In genomic region chr11:63671322-63672155, GRCh38 we compare ENCODE assay signal across 1 cellular context.
TF ChIP-seq lines count a peak whose summit lies in the region.

ATL3 (minus strand) TSS chr11:63671376; CDS start chr11:63671335, 41 bp downstream.

TF ChIP-seq in K562, 482 proteins besides CTCF, POLR2A, EP300 and RAD21 (continued from another document and continues in another):
- TF ChIP-seq ARID3B (CRISPR knock-in tag; IDR thresholded peaks at IDR 0.05; ENCODE audit: borderline replicate concordance) (peak; percentile 66; the same call in 1 of the 2 replicates), MYC (IDR thresholded peaks at IDR 0.05; ENCODE audit: low read depth, low read length) (peak; percentile 99), MYC (CRISPR knock-in tag; IDR thresholded peaks at IDR 0.05; ENCODE audit: borderline replicate concordance, low read depth) (0 out of 2 replicates have a peak, but pooled peaks have one; percentile 20), ATF6 (CRISPR knock-in tag; IDR thresholded peaks at IDR 0.05) (peak; percentile 100), MTA3 (IDR thresholded peaks at IDR 0.05; ENCODE audit: borderline replicate concordance) (peak; percentile 81), SRSF9 (IDR thresholded peaks at IDR 0.05; ENCODE audit: borderline replicate concordance, low read depth, low read length) (no peak), ZNF124 (CRISPR knock-in tag; IDR thresholded peaks at IDR 0.05) (peak; percentile 100), POLR3G (IDR thresholded peaks at IDR 0.05; ENCODE audit: extremely low read depth, insufficient read length, insufficient replicate concordance) (no peak), UBTF (IDR thresholded peaks at IDR 0.05; ENCODE audit: borderline replicate concordance in 1 of 2, low read depth in 2 of 2, low read length in 2 of 2) (peak; percentile 70 to 90; a peak in 3 of 4 replicates), EGR1 (conservative IDR thresholded peaks at IDR 0.05) (no peak; the same call in 1 of the 2 replicates), ZBED1 (IDR thresholded peaks at IDR 0.05) (no peak), ZNF311 (CRISPR knock-in tag; IDR thresholded peaks at IDR 0.05) (peak; percentile 23; the same call in 1 of the 2 replicates), VEZF1 (CRISPR knock-in tag; IDR thresholded peaks at IDR 0.05) (peak; percentile 63; the same call in 1 of the 2 replicates), GABPA (tag; conservative IDR thresholded peaks at IDR 0.05; ENCODE audit: low read depth) (no peak; the same call in 1 of the 2 replicates), ZNF24 (IDR thresholded peaks at IDR 0.05) (peak; percentile 84), NR0B1 (IDR thresholded peaks at IDR 0.05; ENCODE audit: partially characterized antibody) (no peak), STAG1 (CRISPR knock-in tag; IDR thresholded peaks at IDR 0.05; ENCODE audit: borderline replicate concordance) (peak; percentile 99), SUPT5H (IDR thresholded peaks at IDR 0.05) (peak; percentile 58), PRPF4 (IDR thresholded peaks at IDR 0.05; ENCODE audit: insufficient read depth, low read depth, low read length, poor library complexity, severe bottlenecking) (no peak), THRAP3 (IDR thresholded peaks at IDR 0.05; ENCODE audit: borderline replicate concordance) (no peak), PTTG1 (tag; IDR thresholded peaks at IDR 0.05; ENCODE audit: low read depth) (no peak), FOXA3 (CRISPR knock-in tag; conservative IDR thresholded peaks at IDR 0.05 in 1 of 2, IDR thresholded peaks at IDR 0.05 in 1 of 2) (peak in 1 of 2 experiments; percentile 99; a peak in 2 of 4 replicates), SP2 (IDR thresholded peaks at IDR 0.05; ENCODE audit: extremely low read depth, low read depth, low read length, poor library complexity, severe bottlenecking) (no peak), PURB (CRISPR knock-in tag; IDR thresholded peaks at IDR 0.05; ENCODE audit: low read depth) (peak; percentile 100; the same call in 1 of the 2 replicates), FUS (optimal IDR thresholded peaks at IDR 0.05; ENCODE audit: low read depth, low read length) (no peak), ZNF583 (CRISPR knock-in tag; IDR thresholded peaks at IDR 0.05) (peak; percentile 89), ZNF280B (CRISPR knock-in tag; IDR thresholded peaks at IDR 0.05) (no peak), CTCFL (IDR thresholded peaks at IDR 0.05; ENCODE audit: borderline replicate concordance, insufficient read depth, low read depth, low read length, poor library complexity, severe bottlenecking) (peak; percentile 1), SRSF1 (IDR thresholded peaks at IDR 0.05; ENCODE audit: low read depth, low read length) (no peak), POLR2B (IDR thresholded peaks at IDR 0.05; ENCODE audit: low read depth, partially characterized antibody) (peak; percentile 34), SMARCA5 (IDR thresholded peaks at IDR 0.05) (no peak), NFE2L1 (tag; IDR thresholded peaks at IDR 0.05; ENCODE audit: borderline replicate concordance, low read depth) (no peak), BRD9 (IDR thresholded peaks at IDR 0.05; ENCODE audit: low read depth, partially characterized antibody) (no peak), NCOA4 (IDR thresholded peaks at IDR 0.05; ENCODE audit: partially characterized antibody) (no peak), NR2C1 (IDR thresholded peaks at IDR 0.05) (no peak), NR2C1 (tag; IDR thresholded peaks at IDR 0.05) (peak; percentile 69), E2F8 (IDR thresholded peaks at IDR 0.05; ENCODE audit: low read depth, partially characterized antibody) (peak; percentile 99), SPI1 (IDR thresholded peaks at IDR 0.05; ENCODE audit: borderline replicate concordance, low read depth, low read length) (no peak), PATZ1 (CRISPR knock-in tag; IDR thresholded peaks at IDR 0.05; ENCODE audit: borderline replicate concordance) (no peak), ZNF354B (CRISPR knock-in tag; IDR thresholded peaks at IDR 0.05) (no peak), HNRNPK (IDR thresholded peaks at IDR 0.05; ENCODE audit: low read depth, low read length, poor library complexity, severe bottlenecking) (no peak), GTF2B (IDR thresholded peaks at IDR 0.05; ENCODE audit: extremely low read depth, insufficient read length) (no peak), ATF1 (CRISPR knock-in tag; IDR thresholded peaks at IDR 0.05) (no peak), ATF1 (tag; IDR thresholded peaks at IDR 0.05) (peak; percentile 92), ARHGAP35 (IDR thresholded peaks at IDR 0.05; ENCODE audit: partially characterized antibody) (no peak), TAF7 (tag; IDR thresholded peaks at IDR 0.05) (no peak)
